Comparison of ENCODE assay signal across 37 cellular contexts in genomic region chr13:112916296-112916695, GRCh38. TPM values are rescaled to one million over a fixed set of nuclear protein-coding genes. Genes with fewer than 3 reads are reported as not detected.
"Had no signal": no experiment of that assay in that cellular context is flagged by ENCODE, and none has a peak within 500 bp of the region (broad histone marks: within the 10 kb centered on the region; RNA-seq: fewer than 3 reads in every experiment).

No MANE protein-coding gene starts in this region.

- ATAC-seq: activated naive CD4-positive, alpha-beta T cell treated with anti-CD3 and anti-CD28 coated beads, Interleukin-2, amount 50 U/mL, for 72 hours; body of pancreas; PC-3 had no signal

- H3K9me3 Mint-ChIP-seq: activated B cell treated with CpG ODN at 0.5 μM for 24 hours; activated CD4-positive, alpha-beta memory T cell treated with anti-CD3 and anti-CD28 coated beads for 36 hours; activated naive CD4-positive, alpha-beta T cell treated with anti-CD3 and anti-CD28 coated beads for 36 hours; activated naive CD4-positive, alpha-beta T cell treated with anti-CD3 and anti-CD28 coated beads, Interleukin-2, amount 50 U/mL, for 72 hours; activated T-helper 1 cell treated with anti-CD3 and anti-CD28 coated beads, Interleukin-12 subunit alpha, Interleukin-12 subunit beta, Interleukin-2, Interleukin-4 antibody, amounts not matched to agents 30 ng/mL and 10 ng/mL and 1 ng/mL, durations not matched to agents 14 hours and 24 hours and 36 hours had no signal

- H3K4me3 ChIP-seq: adrenal gland, body of pancreas, breast epithelium, MG63, Peyer's patch had no signal

- H3K36me3 Mint-ChIP-seq: activated CD4-positive, alpha-beta memory T cell treated with anti-CD3 and anti-CD28 coated beads for 36 hours; activated naive CD4-positive, alpha-beta T cell treated with anti-CD3 and anti-CD28 coated beads, Interleukin-2, amount 50 U/mL, for 72 hours had no signal

- H3K4me1 ChIP-seq: adrenal gland, body of pancreas, breast epithelium, Peyer's patch had no signal

- H3K27me3 ChIP-seq: body of pancreas, breast epithelium, Peyer's patch had no signal

- H3K27ac ChIP-seq: adrenal gland, body of pancreas, breast epithelium, Peyer's patch, VCaP had no signal

- FAIRE-seq: astrocyte had no signal

- H3K27ac Mint-ChIP-seq: activated B cell treated with CpG ODN at 0.5 μM for 24 hours; activated CD4-positive, alpha-beta memory T cell treated with anti-CD3 and anti-CD28 coated beads for 36 hours; activated naive CD4-positive, alpha-beta T cell treated with anti-CD3 and anti-CD28 coated beads for 36 hours; activated naive CD4-positive, alpha-beta T cell treated with anti-CD3 and anti-CD28 coated beads, Interleukin-2, amount 50 U/mL, for 72 hours; activated T-helper 1 cell treated with anti-CD3 and anti-CD28 coated beads, Interleukin-12 subunit alpha, Interleukin-12 subunit beta, Interleukin-2, Interleukin-4 antibody, amounts not matched to agents 30 ng/mL and 10 ng/mL and 1 ng/mL, durations not matched to agents 14 hours and 24 hours and 36 hours had no signal

- H3K4me3 Mint-ChIP-seq: activated B cell treated with CpG ODN at 0.5 μM for 24 hours; activated CD4-positive, alpha-beta memory T cell treated with anti-CD3 and anti-CD28 coated beads for 36 hours; activated naive CD4-positive, alpha-beta T cell treated with anti-CD3 and anti-CD28 coated beads for 36 hours; activated T-helper 1 cell treated with anti-CD3 and anti-CD28 coated beads, Interleukin-12 subunit alpha, Interleukin-12 subunit beta, Interleukin-2, Interleukin-4 antibody, amounts not matched to agents 30 ng/mL and 10 ng/mL and 1 ng/mL, durations not matched to agents 14 hours and 24 hours and 36 hours had no signal

- H3K36me3 ChIP-seq: adrenal gland, breast epithelium, MG63, Peyer's patch had no signal

- DNase-seq: activated B cell treated with CpG ODN at 0.5 μM for 24 hours; activated CD4-positive, alpha-beta memory T cell treated with anti-CD3 and anti-CD28 coated beads for 36 hours; activated CD4-positive, alpha-beta T cell treated with anti-CD3 and anti-CD28 coated beads for 4 hours; activated CD4-positive, alpha-beta T cell treated with anti-CD3 and anti-CD28 coated beads, Interleukin-2, amount 50 U/mL, for 1 hour; activated CD4-positive, CD25-positive, alpha-beta regulatory T cell treated with anti-CD3 and anti-CD28 coated beads, Interleukin-2, amount 50 U/mL, for 72 hours; activated gamma-delta T cell treated with Interleukin-2 at 50 U/mL for 16 hours; activated naive CD4-positive, alpha-beta T cell treated with anti-CD3 and anti-CD28 coated beads for 36 hours; activated T-cell treated with anti-CD3 and anti-CD28 coated beads, Interleukin-2, amount 50 U/mL, for 1 hour; adrenal gland; body of pancreas; Kasumi-1; KBM-7; MG63; NCI-H1048; NCI-H1105 treated with DMSO at 0.1 percent for 48 hours; NCI-H1436; NCI-H1694; NCI-H1930; NCI-H2081 treated with DMSO at 0.1 percent for 48 hours; NCI-H226; NCI-H446 treated with DMSO at 0.1 percent for 48 hours; NCI-H524; NCI-H748 treated with DMSO at 0.1 percent for 48 hours; NK-92 treated with Interleukin-12 subunit alpha and Interleukin-12 subunit beta, amount 100 ng/mL, for 24 hours; PC-3; Right ventricle myocardium superior; RPMI8226; SW 1271; T-helper 1 cell; T-helper 2 cell; T-helper 9 cell had no signal

- H3K9me3 ChIP-seq: adrenal gland, body of pancreas, breast epithelium, MG63, Peyer's patch had no signal

RNA-seq across cellular contexts. Expression of gene MCF2L, which starts 52.7 kb away (rescaled TPM):
- total RNA-seq: activated T-helper 1 cell treated with anti-CD3 and anti-CD28 coated beads, Interleukin-12 subunit alpha, Interleukin-12 subunit beta, Interleukin-2, Interleukin-4 antibody, amounts not matched to agents 30 ng/mL and 10 ng/mL and 1 ng/mL, durations not matched to agents 14 hours and 24 hours and 36 hours had no signal
